Comparison of ENCODE assay signal across 11 cellular contexts in genomic region chr15:74082450-74082849, GRCh38. TPM values are rescaled to one million over a fixed set of nuclear protein-coding genes. Genes with fewer than 3 reads are reported as not detected.
"Had no signal": no experiment of that assay in that cellular context is flagged by ENCODE, and none has a peak within 500 bp of the region (broad histone marks: within the 10 kb centered on the region; RNA-seq: fewer than 3 reads in every experiment).

Gene GOLGA6A (minus strand): TSS chr15:74082550. CDS start chr15:74082509, 41 bp downstream.

RNA-seq across cellular contexts. Expression of gene GOLGA6A, which starts in this region (rescaled TPM):
- total RNA-seq: activated naive CD8-positive, alpha-beta T cell treated with anti-CD3 and anti-CD28 coated beads for 36 hours; activated T-cell treated with anti-CD3 and anti-CD28 coated beads, Interleukin-2, amount 50 U/mL, for 4 hours; activated T-helper 1 cell treated with anti-CD3 and anti-CD28 coated beads, Interleukin-12 subunit alpha, Interleukin-12 subunit beta, Interleukin-2, Interleukin-4 antibody, amounts not matched to agents 30 ng/mL and 10 ng/mL and 1 ng/mL, durations not matched to agents 14 hours and 24 hours and 36 hours; activated T-helper 2 cell treated with anti-CD3 and anti-CD28 coated beads, Interferon-gamma antibody, Interleukin-2, Interleukin-4, amounts not matched to agents 10 μg/mL and 5 μg/mL and 100 μg/mL, durations not matched to agents 14 hours and 24 hours and 36 hours; adrenal gland; aorta; ascending aorta; body of pancreas; bronchial epithelial cell; cardiac septum had no signal
- polyA plus RNA-seq: aorta, cardiac muscle cell had no signal
